In the genomic region with DNA sequence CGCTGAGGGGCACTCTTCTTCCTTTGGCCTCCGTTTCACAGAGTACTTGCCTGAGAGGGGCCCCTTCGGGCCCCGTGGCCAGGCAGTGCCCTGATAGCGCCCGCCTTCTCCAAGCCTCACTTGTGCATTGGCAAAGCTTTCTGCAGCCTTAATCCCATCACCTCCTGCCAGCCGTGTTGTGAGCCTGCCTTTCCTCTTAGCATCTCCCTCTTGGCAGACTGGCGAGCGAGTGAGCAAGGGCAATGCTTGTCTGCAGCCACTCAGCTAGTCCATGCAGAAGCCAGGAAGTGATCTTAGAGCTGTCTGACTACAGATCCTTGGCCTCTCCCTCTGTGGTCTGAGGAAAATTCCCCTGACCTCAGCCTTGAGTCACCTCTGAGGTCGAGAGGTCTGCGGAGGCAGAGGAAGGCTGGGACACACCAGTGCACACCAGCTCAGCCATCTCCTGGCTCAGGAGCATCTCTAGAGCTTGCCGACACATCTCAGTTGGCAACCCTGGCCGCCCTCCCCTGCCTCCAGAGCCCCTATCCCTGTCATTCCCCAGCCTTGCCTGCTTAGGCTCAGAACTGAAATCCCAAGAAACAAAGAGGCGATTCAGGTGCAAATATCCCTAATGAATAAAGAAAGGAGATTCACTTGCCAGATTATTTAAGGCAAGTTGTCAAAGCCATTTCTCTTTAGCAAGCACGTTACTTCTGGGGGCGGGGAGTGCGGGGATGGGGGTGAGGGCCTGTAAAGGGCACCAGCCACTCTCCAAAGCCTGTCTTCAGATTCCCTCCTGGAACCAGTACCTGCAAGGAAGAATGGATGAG, we compare ENCODE assay signal across 1 cellular context.
A peak's percentile ranks its signal among the peaks of the same experiment; 100 is the strongest.
TF ChIP-seq lines count a peak whose summit lies in the region.

No MANE protein-coding gene starts in this region.

TF ChIP-seq in H1, 55 proteins besides CTCF, POLR2A, EP300 and RAD21 (continued from another document):
- TF ChIP-seq SIN3A (conservative IDR thresholded peaks at IDR 0.05 in 1 of 2, IDR thresholded peaks at IDR 0.05 in 1 of 2; ENCODE audit: low read depth in 1 of 2, low read length in 2 of 2) = 0 out of 4 replicates have a peak, but pooled peaks of 1 of the 2 experiments have one; percentile 56
